28 cellular contexts compared by ENCODE assay signal in the genomic region with DNA sequence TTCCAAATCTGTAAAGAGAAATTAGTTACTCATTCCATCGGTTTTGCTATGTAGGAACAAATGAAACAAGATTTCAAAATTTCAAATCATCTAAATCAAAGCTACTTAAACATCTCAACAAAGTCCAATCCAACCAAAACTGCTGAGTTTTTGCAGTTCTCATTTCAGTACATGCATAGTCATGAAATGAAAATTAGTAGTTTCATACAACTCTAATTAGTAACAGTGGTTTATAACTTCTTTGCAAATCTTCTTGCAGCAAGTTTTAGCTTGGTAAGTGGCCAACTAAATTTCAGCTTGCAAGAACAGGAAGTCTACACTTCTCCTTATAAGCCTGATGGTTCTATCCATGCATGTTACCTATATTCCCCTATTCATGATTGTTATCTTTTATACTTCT.
DNase-seq lines count a peak whose midpoint lies in the region; ATAC-seq lines count a peak whose summit lies in the region.
"Had no signal": no experiment of that assay in that cellular context is flagged by ENCODE, and none has a peak within 500 bp of the region (broad histone marks: within the 10 kb centered on the region; RNA-seq: fewer than 3 reads in every experiment).

No MANE protein-coding gene starts in this region.

- H3K27ac Mint-ChIP-seq in activated T-cell treated with anti-CD3 and anti-CD28 coated beads, Interleukin-2, amount 50 U/mL, for 24 hours = no peak overlapping the region
- H3K27ac Mint-ChIP-seq in activated T-helper 17 cell treated with anti-CD3 and anti-CD28 coated beads, Interleukin-2, amount 50 U/mL, for 72 hours = no peak overlapping the region
- H3K27ac Mint-ChIP-seq: activated B cell treated with CpG ODN at 0.5 μM for 24 hours; activated naive CD8-positive, alpha-beta T cell treated with anti-CD3 and anti-CD28 coated beads for 36 hours; activated T-cell treated with anti-CD3 and anti-CD28 coated beads, Interleukin-2, amount 50 U/mL, for 72 hours; endodermal cell; IgD-negative memory B cell; immature natural killer cell; T-helper 2 cell treated with Interferon-gamma antibody and Interleukin-4, amounts not matched to agents 5 μg/mL and 100 μg/mL, for 36 hours had no signal

- DNase-seq in AML-193 (lab: John Stamatoyannopoulos, UW) (peak; percentile 64 to 84), MV-4-11 (lab: John Stamatoyannopoulos, UW) (peak; percentile 37), NCI-H2081 treated with DMSO at 0.1 percent for 48 hours (lab: John Stamatoyannopoulos, UW) (no peak)
- DNase-seq in activated T-cell treated with anti-CD3 and anti-CD28 coated beads, Interleukin-2, amount 50 U/mL, for 24 hours = no peak
- no peak for DNase-seq in stimulated activated CD4-positive, alpha-beta T cell treated with anti-CD3 and anti-CD28 coated beads, Interleukin-4, amount 100 ng/mL, for 24 hours
- DNase-seq: activated B cell treated with CpG ODN at 0.5 μM for 24 hours; activated naive CD8-positive, alpha-beta T cell treated with anti-CD3 and anti-CD28 coated beads for 36 hours; activated T-cell treated with anti-CD3 and anti-CD28 coated beads, Interleukin-2, amount 50 U/mL, for 72 hours; body of pancreas; C1 segment of cervical spinal cord; colonic mucosa; endodermal cell; immature natural killer cell; MG63; mucosa of descending colon; NCI-H1694 treated with DMSO at 0.1 percent for 48 hours; NCI-H2227 treated with DMSO at 0.1 percent for 48 hours; NCI-H82; PC-9; SJCRH30; small intestine; stimulated activated CD4-positive, alpha-beta T cell treated with anti-CD3 and anti-CD28 coated beads, Interleukin-2, amount 100 ng/mL, for 48 hours had no signal

- H3K36me3 Mint-ChIP-seq in activated T-cell treated with anti-CD3 and anti-CD28 coated beads, Interleukin-2, amount 50 U/mL, for 24 hours (ENCODE audit: low read depth) = no peaks in the 10 kb centered on the region
- H3K36me3 Mint-ChIP-seq in activated T-helper 17 cell treated with anti-CD3 and anti-CD28 coated beads, Interleukin-2, amount 50 U/mL, for 72 hours (ENCODE audit: low read depth) = no peaks in the 10 kb centered on the region
- H3K36me3 Mint-ChIP-seq: activated naive CD8-positive, alpha-beta T cell treated with anti-CD3 and anti-CD28 coated beads for 36 hours; IgD-negative memory B cell had no signal

- no peaks in the 10 kb centered on the region for H3K27me3 Mint-ChIP-seq in activated T-cell treated with anti-CD3 and anti-CD28 coated beads, Interleukin-2, amount 50 U/mL, for 24 hours
- H3K27me3 Mint-ChIP-seq in activated T-helper 17 cell treated with anti-CD3 and anti-CD28 coated beads, Interleukin-2, amount 50 U/mL, for 72 hours = no peaks in the 10 kb centered on the region
- H3K27me3 Mint-ChIP-seq: activated B cell treated with CpG ODN at 0.5 μM for 24 hours; activated naive CD8-positive, alpha-beta T cell treated with anti-CD3 and anti-CD28 coated beads for 36 hours; IgD-negative memory B cell had no signal

- H3K9me3 Mint-ChIP-seq in activated T-cell treated with anti-CD3 and anti-CD28 coated beads, Interleukin-2, amount 50 U/mL, for 24 hours = peaks cover 13% of the 10 kb centered on the region
- peaks cover 14% of the 10 kb centered on the region for H3K9me3 Mint-ChIP-seq in activated T-helper 17 cell treated with anti-CD3 and anti-CD28 coated beads, Interleukin-2, amount 50 U/mL, for 72 hours

- no peak overlapping the region for H3K4me3 Mint-ChIP-seq in activated T-cell treated with anti-CD3 and anti-CD28 coated beads, Interleukin-2, amount 50 U/mL, for 24 hours
- H3K4me3 Mint-ChIP-seq in activated T-helper 17 cell treated with anti-CD3 and anti-CD28 coated beads, Interleukin-2, amount 50 U/mL, for 72 hours = no peak overlapping the region
- H3K4me3 Mint-ChIP-seq: activated B cell treated with CpG ODN at 0.5 μM for 24 hours; activated naive CD8-positive, alpha-beta T cell treated with anti-CD3 and anti-CD28 coated beads for 36 hours; activated T-cell treated with anti-CD3 and anti-CD28 coated beads, Interleukin-2, amount 50 U/mL, for 72 hours; endodermal cell; IgD-negative memory B cell; immature natural killer cell; T-helper 2 cell treated with Interferon-gamma antibody and Interleukin-4, amounts not matched to agents 5 μg/mL and 100 μg/mL, for 36 hours had no signal

- peak; percentile 71 for ATAC-seq in GM18907 (IDR thresholded peaks at IDR 0.05; ENCODE audit: unreplicated experiment)
- peak; percentile 62 for ATAC-seq in GM21619 (IDR thresholded peaks at IDR 0.05; ENCODE audit: unreplicated experiment)
- ATAC-seq in activated T-helper 17 cell treated with anti-CD3 and anti-CD28 coated beads, Interleukin-2, amount 50 U/mL, for 72 hours (replicated peaks) = no peak
- ATAC-seq: A549; activated T-cell treated with anti-CD3 and anti-CD28 coated beads, Interleukin-2, amount 50 U/mL, for 72 hours; body of pancreas; mucosa of descending colon had no signal

- H3K4me1 Mint-ChIP-seq in activated T-cell treated with anti-CD3 and anti-CD28 coated beads, Interleukin-2, amount 50 U/mL, for 24 hours (ENCODE audit: low read depth) = no peaks in the 10 kb centered on the region
- no peaks in the 10 kb centered on the region for H3K4me1 Mint-ChIP-seq in activated T-helper 17 cell treated with anti-CD3 and anti-CD28 coated beads, Interleukin-2, amount 50 U/mL, for 72 hours
- H3K4me1 Mint-ChIP-seq: activated B cell treated with CpG ODN at 0.5 μM for 24 hours; activated naive CD8-positive, alpha-beta T cell treated with anti-CD3 and anti-CD28 coated beads for 36 hours; IgD-negative memory B cell; immature natural killer cell had no signal

Comparison
In these comparisons a context has a peak if more than half of its experiments do, and no peak if none do; other contexts are left out.
1. DNase-seq: peak in AML-193 (2 of 2) and MV-4-11 (single experiment); none in activated T-cell treated with anti-CD3 and anti-CD28 coated beads, Interleukin-2, amount 50 U/mL, for 24 hours (single experiment), stimulated activated CD4-positive, alpha-beta T cell treated with anti-CD3 and anti-CD28 coated beads, Interleukin-4, amount 100 ng/mL, for 24 hours (single experiment) and NCI-H2081 treated with DMSO at 0.1 percent for 48 hours (single experiment).